Comparison of ENCODE assay signal across 7 cellular contexts in the genomic region with DNA sequence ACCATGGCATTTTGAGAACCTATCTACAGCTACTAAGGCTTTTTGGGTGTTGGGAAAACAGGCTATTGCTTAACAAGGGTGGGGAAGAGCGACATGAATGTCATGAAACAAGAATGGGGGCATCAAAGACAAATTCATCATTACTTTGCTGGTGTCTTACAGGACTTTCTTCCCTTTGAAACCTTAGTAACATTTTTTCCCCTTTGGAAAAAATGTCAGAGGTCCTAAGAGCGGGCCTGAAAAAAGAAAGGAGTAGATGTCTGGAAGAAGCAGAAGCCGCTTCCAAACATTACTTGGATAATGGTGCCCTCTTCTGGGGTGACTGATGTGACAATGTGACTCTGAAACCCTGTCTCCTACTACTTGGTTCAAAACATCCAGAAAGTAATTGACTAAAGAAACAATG. TPM values are rescaled to one million over a fixed set of nuclear protein-coding genes. Genes with fewer than 3 reads are reported as not detected.
DNase-seq lines count a peak whose midpoint lies in the region; ATAC-seq, FAIRE-seq and TF ChIP-seq lines count a peak whose summit lies in the region.

No MANE protein-coding gene starts in this region.

- BruUV-seq in mammary epithelial cell (replicated peaks; lab: Mats Ljungman, UMichigan) (no TSS peak), HepG2 (replicated peaks; lab: Mats Ljungman, UMichigan) (no TSS peak)

- H4K20me1 ChIP-seq in Loucy (ENCODE audit: insufficient read depth, low read length, poor library complexity, severe bottlenecking), result peaks cover 10% of the 10 kb centered on the region
- no peaks in the 10 kb centered on the region for H4K20me1 ChIP-seq in mammary epithelial cell (ENCODE audit: insufficient read depth, low read length)
- H4K20me1 ChIP-seq in HepG2 (ENCODE audit: insufficient read depth, low read length), result no peaks in the 10 kb centered on the region

- H3K9me2 ChIP-seq in Loucy (replicated peaks; ENCODE audit: low read depth, low read length), result no peaks in the 10 kb centered on the region

- H3K9ac ChIP-seq in Loucy (ENCODE audit: low read depth, low read length, poor library complexity, severe bottlenecking) (no peak overlapping the region), mammary epithelial cell (ENCODE audit: insufficient read depth, low read length) (no peak overlapping the region), HepG2 (ENCODE audit: insufficient read depth, low read depth, low read length) (no peak overlapping the region)

- WGBS in mammary epithelial cell (ENCODE audit: low coverage, missing lambda C conversion rate), result 49% methylated on average over 3 of the region's 3 CpGs
- 48% methylated on average over 3 of the region's 3 CpGs for WGBS in HepG2 (ENCODE audit: low lambda C conversion rate)
- whole genome bisulfite sequencing in upper lobe of left lung, 2 donors, result 42 to 45% methylated on average over 3 of the region's 3 CpGs

- no peak for ATAC-seq in HepG2
- no peak for ATAC-seq in upper lobe of left lung (ENCODE audit: low FRiP score in 2 of 2)

- H2AFZ ChIP-seq in Loucy (ENCODE audit: low read length), result no peak overlapping the region
- no peak overlapping the region for H2AFZ ChIP-seq in mammary epithelial cell (ENCODE audit: low read depth, low read length)
- peak overlapping the region; percentile 32 for H2AFZ ChIP-seq in HepG2 (ENCODE audit: low read length)

- H3F3A ChIP-seq in Loucy (ENCODE audit: low read depth), result no peaks in the 10 kb centered on the region

- dilution Hi-C loops in mammary epithelial cell (cut with HindIII; ENCODE audit: low sequenced_read_pairs), result no loop called here

- POLR2A ChIA-PET in HepG2 (lab: Yijun Ruan, JAX), result interaction anchor here (0.6 to 2.4 kb wide), 3 partner anchors 21 to 70 kb away, joined by 3 to 5 read pairs (median 3); partner anchors contain the start of gene STOX1

- TF ChIP-seq EP300 in HepG2 (IDR thresholded peaks at IDR 0.05; ENCODE audit: low read depth in 2 of 2, low read length in 2 of 2), result no peak
- no peak for TF ChIP-seq EP300 in HepG2 (CRISPR knock-in tag; IDR thresholded peaks at IDR 0.05; ENCODE audit: borderline replicate concordance)
- TF ChIP-seq EP300 in upper lobe of left lung (IDR thresholded peaks at IDR 0.05), result no peak

- no peaks in the 10 kb centered on the region for H3K27me3 ChIP-seq in Loucy (ENCODE audit: insufficient read depth, low read length, poor library complexity, severe bottlenecking)
- H3K27me3 ChIP-seq in mammary epithelial cell (ENCODE audit: insufficient read depth, low read length), result no peaks in the 10 kb centered on the region
- H3K27me3 ChIP-seq in HepG2 (ENCODE audit: control insufficient read depth in 1 of 2, insufficient read depth in 2 of 2, low read length in 2 of 2), result no peaks in the 10 kb centered on the region; a peak in 1 of 5 replicates
- H3K27me3 ChIP-seq in upper lobe of left lung, result no peaks in the 10 kb centered on the region

- peak; percentile 77 for TF ChIP-seq RAD21 in HepG2 (CRISPR knock-in tag; IDR thresholded peaks at IDR 0.05)

- intact Hi-C loops in mammary epithelial cell (cut with micrococcal nuclease) (loop anchor here (1.0 to 5.0 kb wide), 8 partner anchors 105 to 815 kb away; partner anchors contain the start of gene RUFY2), HepG2 (cut with micrococcal nuclease; ENCODE audit: unreplicated experiment) (loop anchor here (1.0 to 10.0 kb wide), 3 partner anchors 70 to 137 kb away; partner anchors contain the start of gene STOX1)

- no peak overlapping the region for H3K27ac ChIP-seq in mammary epithelial cell (ENCODE audit: insufficient read depth, low read depth, low read length)
- H3K27ac ChIP-seq in HepG2 (ENCODE audit: extremely low read length, insufficient read depth, low read length), result no peak overlapping the region
- no peak overlapping the region for H3K27ac ChIP-seq in upper lobe of left lung

- peak; percentile 72 for TF ChIP-seq CTCF in Loucy (conservative IDR thresholded peaks at IDR 0.05; ENCODE audit: low read length)
- peak; percentile 36 to 55 for TF ChIP-seq CTCF in mammary epithelial cell (conservative IDR thresholded peaks at IDR 0.05 in 1 of 2, IDR thresholded peaks at IDR 0.05 in 1 of 2; ENCODE audit: extremely low read depth in 1 of 2, insufficient read depth in 1 of 2, low read depth in 1 of 2, low read length in 2 of 2)
- peak; percentile 83 for TF ChIP-seq CTCF in HepG2 (CRISPR knock-in tag; IDR thresholded peaks at IDR 0.05)
- TF ChIP-seq CTCF in upper lobe of left lung (IDR thresholded peaks at IDR 0.05), result peak in 4 of 6 experiments; percentile 8 to 45 (median 28)

- FAIRE-seq in HepG2 (lab: Jason Lieb, UNC) (peak; percentile 80), GM12892 (lab: Jason Lieb, UNC) (no peak)

- peak; percentile 34 for DNase-seq in GDM1 (lab: John Stamatoyannopoulos, UW)
- DNase-seq in RPMI8226, result peak; percentile 54
- peak; percentile 54 for DNase-seq in mammary epithelial cell
- peak; percentile 64 for DNase-seq in HepG2 (ENCODE audit: low spot score)
- DNase-seq in upper lobe of left lung, result peak in 1 of 2 donors; percentile 22
- no peak for DNase-seq in GM12892 (ENCODE audit: insufficient read length)

- no peak for TF ChIP-seq POLR2A in HepG2 (IDR thresholded peaks at IDR 0.05; ENCODE audit: insufficient read depth in 1 of 2, low read depth in 2 of 2, low read length in 2 of 2)
- no peak for TF ChIP-seq POLR2A in upper lobe of left lung (IDR thresholded peaks at IDR 0.05)
- TF ChIP-seq POLR2A in GM12892 (IDR thresholded peaks at IDR 0.05; ENCODE audit: low read depth, low read length), result no peak

- H3K36me3 ChIP-seq in Loucy (ENCODE audit: insufficient read depth, low read length) (no peaks in the 10 kb centered on the region), mammary epithelial cell (ENCODE audit: insufficient read depth, low read length) (no peaks in the 10 kb centered on the region), HepG2 (replicated peaks in 1 of 2; ENCODE audit: control insufficient read depth in 1 of 2, insufficient read depth in 2 of 2, low read length in 2 of 2) (no peaks in the 10 kb centered on the region), upper lobe of left lung (no peaks in the 10 kb centered on the region)

- H3K4me1 ChIP-seq in Loucy (ENCODE audit: insufficient read depth, low read length, poor library complexity, severe bottlenecking) (peaks cover 18% of the 10 kb centered on the region), mammary epithelial cell (ENCODE audit: insufficient read depth, low read length) (peaks cover 10% of the 10 kb centered on the region), HepG2 (ENCODE audit: insufficient read depth, low read length) (peaks cover 18% of the 10 kb centered on the region), upper lobe of left lung (peaks cover 2 to 12% (median 11%) of the 10 kb centered on the region in 4 donors)

- in situ Hi-C loops in mammary epithelial cell (cut with MboI; ENCODE audit: low sequenced_read_pairs in 2 of 2) (loop anchor here in 1 of 2 donors (10.0 kb wide), 1 partner anchor 103 kb away; no protein-coding TSS in a partner anchor), HepG2 (cut with HindIII; ENCODE audit: extremely low pct_ligation_motif_present, low pct_unique_long_range_greater_than_20kb) (no loop called here)

- CTCF ChIA-PET in mammary epithelial cell (lab: Charles Lee; ENCODE audit: low non-redundant PET) (interaction anchor here (0.6 kb wide), 1 partner anchor 596 kb away, joined by 4 read pairs; no protein-coding TSS in a partner anchor), HepG2 (lab: Yijun Ruan, JAX; ENCODE audit: low intra/inter-chr PET ratio, low total read pairs) (interaction anchor here (0.8 to 2.7 kb wide), 2 partner anchors 71 to 105 kb away, joined by 3 to 22 read pairs; no protein-coding TSS in a partner anchor)

- H3K79me2 ChIP-seq in Loucy (ENCODE audit: insufficient read depth, low read length), result peaks cover 12% of the 10 kb centered on the region
- H3K79me2 ChIP-seq in mammary epithelial cell (ENCODE audit: insufficient read depth, low read length), result peaks cover 12% of the 10 kb centered on the region
- H3K79me2 ChIP-seq in HepG2 (ENCODE audit: insufficient read depth, low read length), result peaks cover 9% of the 10 kb centered on the region

- H3K9me3 ChIP-seq in Loucy (ENCODE audit: insufficient read depth, low read depth, low read length) (no peaks in the 10 kb centered on the region), mammary epithelial cell (replicated peaks; ENCODE audit: insufficient read depth, low read length) (no peaks in the 10 kb centered on the region), HepG2 (ENCODE audit: low read length) (no peaks in the 10 kb centered on the region), upper lobe of left lung (no peaks in the 10 kb centered on the region)

- H3K4me3 ChIP-seq in Loucy (ENCODE audit: low read length, poor library complexity, severe bottlenecking), result no peak overlapping the region
- H3K4me3 ChIP-seq in mammary epithelial cell (replicated peaks in 1 of 3; ENCODE audit: insufficient read depth in 1 of 3, low read depth in 2 of 3, low read length in 3 of 3), result no peak overlapping the region
- no peak overlapping the region for H3K4me3 ChIP-seq in HepG2 (replicated peaks in 1 of 3; ENCODE audit: insufficient read depth in 1 of 3, low read depth in 2 of 3, low read length in 3 of 3)
- H3K4me3 ChIP-seq in upper lobe of left lung, result no peak overlapping the region

- H3K4me2 ChIP-seq in Loucy (ENCODE audit: low read depth, low read length, poor library complexity, severe bottlenecking), result no peak overlapping the region
- H3K4me2 ChIP-seq in mammary epithelial cell (ENCODE audit: insufficient read depth, low read depth, low read length), result no peak overlapping the region
- H3K4me2 ChIP-seq in HepG2 (ENCODE audit: low read depth, low read length), result peak overlapping the region; percentile 15; the same call in 1 of the 2 replicates

RNA-seq across cellular contexts. Expression of gene DDX50, which starts 3.8 kb away (rescaled TPM):
- total RNA-seq in mammary epithelial cell (10 to 100 TPM; 30.0 to 39.8 TPM), HepG2 (2016; rRNA removed; fragmentation: Illumina TruSeq; extraction: Trizol) (38.2 and 56.3 TPM in 2 replicates), upper lobe of left lung (10 to 100 TPM in 5 of 6 donors, 1 to 10 TPM in 1; 9.1 to 42.7 (median 24.4) TPM)
- polyA plus RNA-seq in mammary epithelial cell (28.3 TPM), HepG2 (2011; rRNA removed) (15.6 and 19.0 TPM in 2 replicates)
- polyA minus RNA-seq in mammary epithelial cell, result 35.9 TPM
- 16.6 and 20.4 TPM in 2 replicates for total RNA-seq in HepG2 (2016; cell fraction: cytosol; rRNA removed; fragmentation: Illumina TruSeq; extraction: Trizol; ENCODE audit: low read depth)
- 37.0 and 56.8 TPM in 2 replicates for total RNA-seq in HepG2 (2016; cell fraction: insoluble cytoplasmic fraction; rRNA removed; fragmentation: Illumina TruSeq; extraction: Trizol)
- 24.5 and 27.0 TPM in 2 replicates for total RNA-seq in HepG2 (2016; cell fraction: membrane; rRNA removed; fragmentation: Illumina TruSeq; extraction: Trizol)
- 22.3 and 24.6 TPM in 2 replicates for total RNA-seq in HepG2 (2016; cell fraction: nucleus; rRNA removed; fragmentation: Illumina TruSeq; extraction: Trizol)
- 12.3 and 16.8 TPM in 2 replicates for polyA plus RNA-seq in HepG2 (2011; cell fraction: cytosol; rRNA removed)
- polyA plus RNA-seq in HepG2 (2011; cell fraction: nucleus; rRNA removed), result 4.8 and 6.0 TPM in 2 replicates
- 20.8 and 24.9 TPM in 2 replicates for polyA plus RNA-seq in HepG2 (2012)
- 6.2 and 7.1 TPM in 2 replicates for polyA plus RNA-seq in HepG2 (2016; cell fraction: cytosol; fragmentation: Illumina TruSeq; extraction: Trizol; ENCODE audit: low read depth)
- polyA plus RNA-seq in HepG2 (2016; cell fraction: insoluble cytoplasmic fraction; fragmentation: Illumina TruSeq; extraction: Trizol; ENCODE audit: low read depth), result 36.2 and 40.9 TPM in 2 replicates
- 11.5 and 13.8 TPM in 2 replicates for polyA plus RNA-seq in HepG2 (2016; cell fraction: membrane; fragmentation: Illumina TruSeq; extraction: Trizol; ENCODE audit: low read depth)
- 18.0 and 19.8 TPM in 2 replicates for polyA plus RNA-seq in HepG2 (2016; cell fraction: nucleus; fragmentation: Illumina TruSeq; extraction: Trizol; ENCODE audit: insufficient read depth, low read depth)
- 10.3 and 11.2 TPM in 2 replicates for polyA minus RNA-seq in HepG2 (2011; rRNA and poly(A)+ RNA removed; ENCODE audit: low replicate concordance)
- polyA minus RNA-seq in HepG2 (2011; cell fraction: cytosol; rRNA and poly(A)+ RNA removed), result 14.9 and 18.9 TPM in 2 replicates
- 13.7 and 14.5 TPM in 2 replicates for polyA minus RNA-seq in HepG2 (2011; cell fraction: nucleus; rRNA and poly(A)+ RNA removed)
- polyA plus RNA-seq in GM12892 (2012; ENCODE audit: missing spikeins), result 41.6 TPM

RNA-seq across cellular contexts. Expression of gene DDX21, which starts 58.6 kb away (rescaled TPM):
- 100 to 1,000 TPM in 1 of 2 donors, 10 to 100 TPM in 1; 92.9 to 142 TPM for total RNA-seq in mammary epithelial cell
- 76.8 TPM for polyA plus RNA-seq in mammary epithelial cell
- polyA minus RNA-seq in mammary epithelial cell, result 75.6 TPM
- 147 and 243 TPM in 2 replicates for total RNA-seq in HepG2 (2016; rRNA removed; fragmentation: Illumina TruSeq; extraction: Trizol)
- 18.5 and 21.4 TPM in 2 replicates for total RNA-seq in HepG2 (2016; cell fraction: cytosol; rRNA removed; fragmentation: Illumina TruSeq; extraction: Trizol; ENCODE audit: low read depth)
- 150 and 235 TPM in 2 replicates for total RNA-seq in HepG2 (2016; cell fraction: insoluble cytoplasmic fraction; rRNA removed; fragmentation: Illumina TruSeq; extraction: Trizol)
- total RNA-seq in HepG2 (2016; cell fraction: membrane; rRNA removed; fragmentation: Illumina TruSeq; extraction: Trizol), result 41.7 and 49.4 TPM in 2 replicates
- total RNA-seq in HepG2 (2016; cell fraction: nucleus; rRNA removed; fragmentation: Illumina TruSeq; extraction: Trizol), result 84.4 and 87.8 TPM in 2 replicates
- 44.6 and 52.5 TPM in 2 replicates for polyA plus RNA-seq in HepG2 (2011; rRNA removed)
- 26.0 and 44.8 TPM in 2 replicates for polyA plus RNA-seq in HepG2 (2011; cell fraction: cytosol; rRNA removed)
- 12.2 and 19.6 TPM in 2 replicates for polyA plus RNA-seq in HepG2 (2011; cell fraction: nucleus; rRNA removed)
- polyA plus RNA-seq in HepG2 (2012), result 81.8 and 92.3 TPM in 2 replicates
- 3.2 and 3.7 TPM in 2 replicates for polyA plus RNA-seq in HepG2 (2016; cell fraction: cytosol; fragmentation: Illumina TruSeq; extraction: Trizol; ENCODE audit: low read depth)
- polyA plus RNA-seq in HepG2 (2016; cell fraction: insoluble cytoplasmic fraction; fragmentation: Illumina TruSeq; extraction: Trizol; ENCODE audit: low read depth), result 164 and 173 TPM in 2 replicates
- polyA plus RNA-seq in HepG2 (2016; cell fraction: membrane; fragmentation: Illumina TruSeq; extraction: Trizol; ENCODE audit: low read depth), result 12.7 and 16.7 TPM in 2 replicates
- polyA plus RNA-seq in HepG2 (2016; cell fraction: nucleus; fragmentation: Illumina TruSeq; extraction: Trizol; ENCODE audit: insufficient read depth, low read depth), result 79.6 and 82.3 TPM in 2 replicates
- polyA minus RNA-seq in HepG2 (2011; rRNA and poly(A)+ RNA removed; ENCODE audit: low replicate concordance), result 27.9 and 56.7 TPM in 2 replicates
- polyA minus RNA-seq in HepG2 (2011; cell fraction: cytosol; rRNA and poly(A)+ RNA removed), result 59.1 and 64.1 TPM in 2 replicates
- 33.7 and 45.9 TPM in 2 replicates for polyA minus RNA-seq in HepG2 (2011; cell fraction: nucleus; rRNA and poly(A)+ RNA removed)
- 10 to 100 TPM; 18.4 to 86.5 (median 44.3) TPM for total RNA-seq in upper lobe of left lung
- polyA plus RNA-seq in GM12892 (2012; ENCODE audit: missing spikeins), result 64.4 TPM

Comparison
In these comparisons a context has a peak if more than half of its experiments do, and no peak if none do; other contexts are left out.
1. CTCF ChIP-seq: peak in every context shown above with its lines; median percentile 83 in HepG2; 72 in Loucy; 46 in mammary epithelial cell; 28 in upper lobe of left lung.